In the genomic region with DNA sequence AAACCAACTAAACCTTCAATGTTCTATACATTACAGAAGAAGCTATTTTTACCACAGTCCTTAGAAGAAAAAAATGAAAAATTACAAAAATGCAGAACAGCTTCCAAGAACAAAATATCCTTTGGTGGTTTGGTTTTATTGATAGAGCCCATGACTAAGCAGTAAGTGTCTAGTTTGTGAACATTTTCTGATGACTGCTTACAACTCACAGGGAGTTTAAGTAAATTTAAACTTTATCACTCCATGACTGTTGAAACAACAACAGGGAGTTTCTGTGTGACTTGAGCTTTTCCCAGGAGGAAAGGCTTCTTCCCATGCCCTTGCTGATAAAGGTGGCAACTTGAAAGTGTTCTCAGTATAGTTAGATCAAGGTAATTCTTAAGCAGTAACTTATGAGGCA, we compare ENCODE assay signal across 10 cellular contexts.
DNase-seq lines count a peak whose midpoint lies in the region; TF ChIP-seq lines count a peak whose summit lies in the region.
"Had no signal": no experiment of that assay in that cellular context is flagged by ENCODE, and none has a peak within 500 bp of the region (broad histone marks: within the 10 kb centered on the region; RNA-seq: fewer than 3 reads in every experiment).

No MANE protein-coding gene starts in this region.

- no peak for TF ChIP-seq CTCF in foreskin fibroblast (IDR thresholded peaks at IDR 0.05; ENCODE audit: low read depth, low read length)

- DNase-seq in HCEC 1CT = peak; percentile 79
- DNase-seq in amniotic stem cell (lab: John Stamatoyannopoulos, UW) = peak; percentile 51
- peak; percentile 60 to 74 for DNase-seq in foreskin fibroblast
- peak; percentile 55 for DNase-seq in stromal cell of bone marrow (ENCODE audit: low read depth)
- DNase-seq in NCI-H2196 treated with DMSO at 0.1 percent for 48 hours (lab: John Stamatoyannopoulos, UW; ENCODE audit: unreplicated experiment) = no peak
- no peak for DNase-seq in NCI-H526 (lab: John Stamatoyannopoulos, UW)
- DNase-seq in SW480 (ENCODE audit: low spot score) = no peak
- DNase-seq: NCI-H345, nucleus accumbens, tibial artery had no signal

- no peak overlapping the region for H3K4me3 ChIP-seq in foreskin fibroblast (ENCODE audit: low read depth in 1 of 2, low read length in 2 of 2)
- H3K4me3 ChIP-seq: tibial artery had no signal

Comparison
In these comparisons a context has a peak if more than half of its experiments do, and no peak if none do; other contexts are left out.
1. DNase-seq: peak in HCEC 1CT (single experiment), amniotic stem cell (single experiment), foreskin fibroblast (2 of 2) and stromal cell of bone marrow (single experiment); none in NCI-H2196 treated with DMSO at 0.1 percent for 48 hours (single experiment), NCI-H526 (0 of 2) and SW480 (single experiment).